Comparison of ENCODE assay signal across 22 cellular contexts in the genomic region with DNA sequence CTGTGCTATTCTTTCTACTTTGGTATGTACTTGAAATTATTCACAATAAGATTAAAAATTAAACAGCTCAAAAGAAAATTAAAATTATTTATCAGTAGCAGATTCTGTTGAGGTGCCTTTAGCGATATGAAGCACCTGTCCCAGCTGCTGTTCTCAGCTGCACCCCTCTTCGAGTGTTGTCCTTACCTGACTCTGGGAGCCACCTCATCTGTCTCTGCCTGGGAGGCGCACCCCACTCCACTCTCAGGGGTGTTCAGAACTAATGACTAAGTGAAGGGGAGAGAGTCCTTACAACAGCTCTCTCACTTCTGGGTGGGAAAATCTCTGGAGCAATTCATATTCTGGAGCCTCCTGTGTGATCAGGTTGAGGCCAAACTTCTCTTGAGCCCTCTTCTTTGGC.
"Had no signal": no experiment of that assay in that cellular context is flagged by ENCODE, and none has a peak within 500 bp of the region (broad histone marks: within the 10 kb centered on the region; RNA-seq: fewer than 3 reads in every experiment).

No MANE protein-coding gene starts in this region.

- H3K4me2 ChIP-seq: hepatocyte had no signal

- H3K27me3 Mint-ChIP-seq: naive thymus-derived CD8-positive, alpha-beta T cell had no signal

- H3K79me2 ChIP-seq: hepatocyte had no signal

- H3K4me3 ChIP-seq: coronary artery, hepatocyte, lung, right atrium auricular region, sigmoid colon, skin epidermis, suprapubic skin, thyroid gland, upper lobe of left lung, uterus had no signal

- H3K4me1 ChIP-seq: right atrium auricular region, sigmoid colon, suprapubic skin, upper lobe of left lung, uterus had no signal

- H3K27ac Mint-ChIP-seq: endodermal cell; naive thymus-derived CD8-positive, alpha-beta T cell had no signal

- H3K27me3 ChIP-seq: hepatocyte, right atrium auricular region, sigmoid colon, suprapubic skin, thyroid gland, upper lobe of left lung, uterus had no signal

- FAIRE-seq: endothelial cell of umbilical vein, kidney had no signal

- H3K36me3 ChIP-seq: right atrium auricular region, sigmoid colon, suprapubic skin, thyroid gland, upper lobe of left lung, uterus had no signal

- H3K4me1 Mint-ChIP-seq: endodermal cell; naive thymus-derived CD8-positive, alpha-beta T cell had no signal

- ATAC-seq: left cardiac atrium; left ventricle myocardium superior; naive thymus-derived CD8-positive, alpha-beta T cell had no signal

- H3K9me3 ChIP-seq: right atrium auricular region, sigmoid colon, suprapubic skin, thyroid gland, upper lobe of left lung, uterus had no signal

- H2AFZ ChIP-seq: hepatocyte had no signal

- DNase-seq: effector CD4-positive, alpha-beta T cell; endodermal cell; foreskin melanocyte; head of caudate nucleus; kidney; left cardiac atrium; left ventricle myocardium superior; mesendoderm; naive thymus-derived CD8-positive, alpha-beta T cell; sigmoid colon; stimulated activated CD4-positive, alpha-beta T cell treated with anti-CD3 and anti-CD28 coated beads, Interleukin-12 subunit alpha, Interleukin-12 subunit beta, amount 100 ng/mL, for 4 hours; stimulated activated naive CD4-positive, alpha-beta T cell treated with Interleukin-2 at 50 U/mL for 16 hours; thyroid gland; upper lobe of left lung; uterus had no signal

- H3K27ac ChIP-seq: coronary artery, hepatocyte, right atrium auricular region, sigmoid colon, skin epidermis, suprapubic skin, thyroid gland, upper lobe of left lung, uterus had no signal

- H3K36me3 Mint-ChIP-seq: naive thymus-derived CD8-positive, alpha-beta T cell had no signal

- H3K4me3 Mint-ChIP-seq: endodermal cell; naive thymus-derived CD8-positive, alpha-beta T cell had no signal
